8 cellular contexts compared by ENCODE assay signal in the genomic region with DNA sequence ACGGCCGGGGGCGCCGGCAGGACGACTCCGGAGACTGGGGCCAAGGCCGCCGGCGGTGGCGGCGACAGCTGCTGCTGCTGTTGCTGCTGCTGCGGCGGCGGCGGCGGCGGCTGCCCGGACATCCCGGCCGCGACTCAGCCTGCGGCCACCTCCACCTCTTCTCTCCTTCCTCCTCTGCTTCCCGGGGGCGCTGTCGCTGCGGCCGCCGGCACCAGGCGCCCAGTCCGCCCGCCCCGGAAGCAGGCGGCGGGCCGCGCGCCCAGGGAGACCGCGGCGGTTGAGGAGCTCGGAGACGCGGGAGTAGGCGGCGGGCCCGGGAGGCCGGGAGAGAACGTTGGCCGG. TPM values are rescaled to one million over a fixed set of nuclear protein-coding genes. Genes with fewer than 3 reads are reported as not detected.
DNase-seq lines count a peak whose midpoint lies in the region; ATAC-seq, FAIRE-seq and TF ChIP-seq lines count a peak whose summit lies in the region.

No MANE protein-coding gene starts in this region.

- ATAC-seq in DND-41 (ENCODE audit: insufficient read depth, low read depth): peak; percentile 29
- ATAC-seq in GM19455 (IDR thresholded peaks at IDR 0.05; ENCODE audit: unreplicated experiment): peak; percentile 67
- peak; percentile 42 for ATAC-seq in HG03521 (IDR thresholded peaks at IDR 0.05; ENCODE audit: unreplicated experiment)

- H2AFZ ChIP-seq in DND-41 (ENCODE audit: low read depth, low read length): peak overlapping the region; percentile 63
- no peak overlapping the region for H2AFZ ChIP-seq in parathyroid adenoma

- H3K4me1 ChIP-seq in DND-41 (ENCODE audit: insufficient read depth, low read length) (peaks cover 38% of the 10 kb centered on the region), esophagus (ENCODE audit: control insufficient read depth in 2 of 2, insufficient read depth in 2 of 2, low read length in 1 of 2) (no peaks in the 10 kb centered on the region), parathyroid adenoma (peaks cover 9% of the 10 kb centered on the region)

- DNase-seq in DND-41 (no peak), T-helper 2 cell (peak in 3 of 5 experiments; percentile 52 to 81 (median 64)), GM12892 (ENCODE audit: insufficient read length) (no peak), hippocampal formation (lab: John Stamatoyannopoulos, UW) (no peak)

- H3K36me3 ChIP-seq in DND-41 (ENCODE audit: insufficient read depth, low read length): no peaks in the 10 kb centered on the region; the same call in 1 of the 2 replicates
- no peaks in the 10 kb centered on the region for H3K36me3 ChIP-seq in esophagus (ENCODE audit: control insufficient read depth in 2 of 2, insufficient read depth in 2 of 2, low read length in 1 of 2)
- no peaks in the 10 kb centered on the region for H3K36me3 ChIP-seq in parathyroid adenoma (ENCODE audit: control insufficient read depth, insufficient read depth, low read length)

- peak overlapping the region; percentile 77 for H3K9ac ChIP-seq in DND-41 (ENCODE audit: low read depth, low read length)
- H3K9ac ChIP-seq in parathyroid adenoma: no peak overlapping the region

- H3K4me2 ChIP-seq in DND-41 (ENCODE audit: insufficient read depth, low read length) (no peak overlapping the region), parathyroid adenoma (ENCODE audit: low read length) (no peak overlapping the region)

- no peaks in the 10 kb centered on the region for H3K9me3 ChIP-seq in DND-41 (ENCODE audit: insufficient read depth, low read length, severe bottlenecking)
- no peaks in the 10 kb centered on the region for H3K9me3 ChIP-seq in esophagus (ENCODE audit: control insufficient read depth in 2 of 2, insufficient read depth in 1 of 2, low read depth in 1 of 2, low read length in 1 of 2)
- no peaks in the 10 kb centered on the region for H3K9me3 ChIP-seq in parathyroid adenoma (ENCODE audit: control insufficient read depth, low read length)

- H4K20me1 ChIP-seq in DND-41 (ENCODE audit: insufficient read depth, low read length): peaks cover 39% of the 10 kb centered on the region

- FAIRE-seq in GM12892 (lab: Jason Lieb, UNC): no peak

- TF ChIP-seq CTCF in DND-41 (IDR thresholded peaks at IDR 0.05; ENCODE audit: borderline replicate concordance, extremely low read depth, low read length, poor library complexity, severe bottlenecking) (peak; percentile 46), parathyroid adenoma (IDR thresholded peaks at IDR 0.05) (no peak)

- TF ChIP-seq POLR2A in GM12892 (IDR thresholded peaks at IDR 0.05; ENCODE audit: low read depth, low read length): no peak

- WGBS in esophagus, 2 donors: 0 to 2% methylated on average over 27 to 49 of the region's 49 CpGs

- H3K27me3 ChIP-seq in DND-41 (ENCODE audit: insufficient read depth, low read length, poor library complexity): no peaks in the 10 kb centered on the region
- H3K27me3 ChIP-seq in esophagus (ENCODE audit: control insufficient read depth in 1 of 2, insufficient read depth in 2 of 2, low read length in 2 of 2): no peaks in the 10 kb centered on the region
- H3K27me3 ChIP-seq in parathyroid adenoma (ENCODE audit: control insufficient read depth, insufficient read depth, low read length): no peaks in the 10 kb centered on the region

- H3K27ac ChIP-seq in DND-41 (ENCODE audit: low read length) (peak overlapping the region; percentile 92; the same call in 1 of the 2 replicates), esophagus (ENCODE audit: low read depth in 2 of 2, low read length in 1 of 2) (peak overlapping the region; percentile 97 to 99), parathyroid adenoma (peak overlapping the region; percentile 34)

- H3K79me2 ChIP-seq in DND-41 (ENCODE audit: insufficient read depth, low read length) (peaks cover 65% of the 10 kb centered on the region), parathyroid adenoma (peaks cover 29% of the 10 kb centered on the region)

- H3K4me3 ChIP-seq in DND-41 (ENCODE audit: low read depth in 1 of 2, low read length in 2 of 2) (peak overlapping the region; percentile 42 to 62; a peak in 3 of 4 replicates), esophagus (ENCODE audit: low read depth in 1 of 2, low read length in 2 of 2) (peak overlapping the region; percentile 94 to 98), parathyroid adenoma (ENCODE audit: low read depth, low read length) (peak overlapping the region; percentile 34)

RNA-seq across cellular contexts. Expression of a gene that starts 0.3 kb away (rescaled TPM):
- polyA plus RNA-seq in esophagus: 100 to 1,000 TPM in 1 of 2 donors, 10 to 100 TPM in 1; 60.8 to 123 TPM
- polyA plus RNA-seq in GM12892 (2012; ENCODE audit: missing spikeins): 23.9 TPM

Comparison
In these comparisons a context has a peak if more than half of its experiments do, and no peak if none do; other contexts are left out.
1. DNase-seq: peak in T-helper 2 cell (3 of 5); none in DND-41 (single experiment), GM12892 (single experiment) and hippocampal formation (0 of 2).
2. H3K27ac ChIP-seq: peak in every context shown above with its lines; median percentile 98 in esophagus; 92 in DND-41; 34 in parathyroid adenoma.
3. H3K4me3 ChIP-seq: peak in every context shown above with its lines; median percentile 96 in esophagus; 52 in DND-41; 34 in parathyroid adenoma.
4. Peak in every context shown above with its lines, with median percentiles within 50 percentile points of each other: ATAC-seq.